In genomic region chr6:136607932-136608772, GRCh38 we compare ENCODE assay signal across 8 cellular contexts. TPM values are rescaled to one million over a fixed set of nuclear protein-coding genes. Genes with fewer than 3 reads are reported as not detected.
DNase-seq lines count a peak whose midpoint lies in the region; ATAC-seq and TF ChIP-seq lines count a peak whose summit lies in the region.

No MANE protein-coding gene starts in this region.

- no peak overlapping the region for H2AFZ ChIP-seq in hepatocyte

- ATAC-seq in GM21723 (IDR thresholded peaks at IDR 0.05; ENCODE audit: unreplicated experiment) (peak; percentile 88), HG02840 (IDR thresholded peaks at IDR 0.05; ENCODE audit: low FRiP score, unreplicated experiment) (no peak)

- peak; percentile 44 for TF ChIP-seq CTCF in hepatocyte (IDR thresholded peaks at IDR 0.05; ENCODE audit: poor library complexity)

- 65% methylated on average over 12 of the region's 12 CpGs for WGBS in hepatocyte (ENCODE audit: low lambda C conversion rate, missing lambda C conversion rate)

- H3K27me3 ChIP-seq in adipocyte (replicated peaks; ENCODE audit: control insufficient read depth, insufficient read depth, low read length) (no peaks in the 10 kb centered on the region), hepatocyte (no peaks in the 10 kb centered on the region)

- H3K79me2 ChIP-seq in hepatocyte: no peaks in the 10 kb centered on the region

- H3K9me2 ChIP-seq in hepatocyte (replicated peaks; ENCODE audit: insufficient read depth): no peaks in the 10 kb centered on the region

- H3K27ac ChIP-seq in hepatocyte: no peak overlapping the region

- H3K9me3 ChIP-seq in adipocyte (ENCODE audit: control insufficient read depth, low read length): no peaks in the 10 kb centered on the region
- H3K9me3 ChIP-seq in hepatocyte (ENCODE audit: low read depth): no peaks in the 10 kb centered on the region

- H4K20me1 ChIP-seq in hepatocyte (ENCODE audit: insufficient read depth, poor library complexity, severe bottlenecking): no peaks in the 10 kb centered on the region

- H3K9ac ChIP-seq in adipocyte (ENCODE audit: low read length): no peak overlapping the region

- H3K36me3 ChIP-seq in adipocyte (ENCODE audit: control insufficient read depth, insufficient read depth, low read length, severe bottlenecking) (no peaks in the 10 kb centered on the region), hepatocyte (replicated peaks; ENCODE audit: insufficient read depth, low read depth) (no peaks in the 10 kb centered on the region)

- peaks cover 25% of the 10 kb centered on the region for H3K4me1 ChIP-seq in adipocyte (ENCODE audit: control insufficient read depth, insufficient read depth, low read length)
- no peaks in the 10 kb centered on the region for H3K4me1 ChIP-seq in hepatocyte (ENCODE audit: insufficient read depth)

- H3K4me2 ChIP-seq in hepatocyte: no peak overlapping the region

- DNase-seq in GF-D8 (lab: John Stamatoyannopoulos, UW) (peak; percentile 0), LHCN-M2 (ENCODE audit: low read depth) (peak; percentile 73), SW 1271 (lab: John Stamatoyannopoulos, UW) (peak; percentile 34 to 56), adipocyte (ENCODE audit: low read depth) (peak; percentile 74), hepatocyte (ENCODE audit: low spot score) (peak; percentile 67)
- DNase-seq in stimulated activated CD4-positive, alpha-beta T cell treated with anti-CD3 and anti-CD28 coated beads, Interleukin-12 subunit alpha, Interleukin-12 subunit beta, amount 100 ng/mL, for 24 hours (ENCODE audit: low read depth in 2 of 2): peak; percentile 59 to 84

- H3K4me3 ChIP-seq in adipocyte (ENCODE audit: low read length) (no peak overlapping the region), hepatocyte (no peak overlapping the region)

RNA-seq across cellular contexts. Expression of gene MAP7, which starts 57.9 kb away (rescaled TPM):
- 0.06 TPM in 2 replicates for total RNA-seq in LHCN-M2 (2014; rRNA removed)
- 0.09 TPM for polyA plus RNA-seq in LHCN-M2 (2012)
- 22.9 and 24.1 TPM in 2 replicates for total RNA-seq in hepatocyte
- polyA plus RNA-seq in hepatocyte: 13.4 and 14.4 TPM in 2 replicates

Comparison
In these comparisons a context has a peak if more than half of its experiments do, and no peak if none do; other contexts are left out.
1. DNase-seq: peak in every context shown above with its lines; median percentile 74 in adipocyte; 73 in LHCN-M2; 72 in stimulated activated CD4-positive, alpha-beta T cell treated with anti-CD3 and anti-CD28 coated beads, Interleukin-12 subunit alpha, Interleukin-12 subunit beta, amount 100 ng/mL, for 24 hours; 67 in hepatocyte; 45 in SW 1271; 0 in GF-D8.
2. RNA of gene MAP7, which starts 57.9 kb away (total RNA-seq): 22.9 to 24.1 TPM in hepatocyte; 0.06 TPM in LHCN-M2; every median in the first group is over 10 times any median in the second.